Comparison of ENCODE assay signal across 18 cellular contexts in the genomic region with DNA sequence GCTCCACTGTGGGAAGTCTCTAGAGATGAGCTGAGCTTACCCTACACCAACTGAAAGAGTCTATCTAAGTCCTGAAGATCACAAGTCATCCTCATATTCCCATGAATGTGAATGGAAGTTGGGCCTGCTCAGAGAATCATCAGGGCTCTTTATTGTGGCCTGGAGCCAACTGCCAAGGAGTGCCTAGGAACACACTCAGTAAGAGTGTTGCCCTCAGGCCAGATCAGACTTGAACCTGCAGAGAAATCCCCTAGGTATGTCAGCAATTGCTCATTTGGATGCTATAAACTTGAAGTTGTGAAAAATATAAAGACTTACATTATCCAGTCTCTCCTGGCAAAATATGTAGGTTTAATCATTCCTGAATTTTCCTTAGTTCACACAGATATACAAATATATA. TPM values are rescaled to one million over a fixed set of nuclear protein-coding genes. Genes with fewer than 3 reads are reported as not detected.
A peak's percentile ranks its signal among the peaks of the same experiment; 100 is the strongest.
DNase-seq lines count a peak whose midpoint lies in the region; ATAC-seq and TF ChIP-seq lines count a peak whose summit lies in the region.
"Had no signal": no experiment of that assay in that cellular context is flagged by ENCODE, and none has a peak within 500 bp of the region (broad histone marks: within the 10 kb centered on the region; RNA-seq: fewer than 3 reads in every experiment).

No MANE protein-coding gene starts in this region.

- CTCF ChIA-PET in mammary epithelial cell (lab: Charles Lee; ENCODE audit: low non-redundant PET): no interaction called here

- no peaks in the 10 kb centered on the region for H3K9me3 ChIP-seq in mammary epithelial cell (replicated peaks; ENCODE audit: insufficient read depth, low read length)
- H3K9me3 ChIP-seq in trophoblast cell (ENCODE audit: insufficient read depth, low read depth, low read length): peaks cover 2% of the 10 kb centered on the region
- H3K9me3 ChIP-seq: A549 had no signal

- H3K79me2 ChIP-seq in mammary epithelial cell (ENCODE audit: insufficient read depth, low read length) (no peaks in the 10 kb centered on the region), trophoblast cell (ENCODE audit: control insufficient read depth, insufficient read depth, low read length, poor library complexity) (no peaks in the 10 kb centered on the region)

- H3K27me3 ChIP-seq in mammary epithelial cell (ENCODE audit: insufficient read depth, low read length): no peaks in the 10 kb centered on the region
- H3K27me3 ChIP-seq in foreskin keratinocyte: no peaks in the 10 kb centered on the region
- H3K27me3 ChIP-seq in trophoblast cell (ENCODE audit: insufficient read depth, low read length): no peaks in the 10 kb centered on the region

- H3K4ac ChIP-seq in trophoblast cell (ENCODE audit: low read depth, low read length): no peak overlapping the region

- no peak overlapping the region for H2AK5ac ChIP-seq in trophoblast cell (ENCODE audit: low read length)

- no peak overlapping the region for H3K4me2 ChIP-seq in mammary epithelial cell (ENCODE audit: insufficient read depth, low read depth, low read length)
- H3K4me2 ChIP-seq in trophoblast cell (ENCODE audit: low read length): no peak overlapping the region
- H3K4me2 ChIP-seq: A549 had no signal

- DNase-seq in NCI-H226 (peak; percentile 24), mammary epithelial cell (peak; percentile 88), foreskin keratinocyte (peak; percentile 77 to 91), trophoblast cell (peak; percentile 78 to 81), substantia nigra (lab: John Stamatoyannopoulos, UW) (no peak), AG08395 (ENCODE audit: low spot score) (no peak)
- DNase-seq: CD8-positive, alpha-beta T cell; COR-L47; DMS153; DMS79 treated with DMSO at 0.1 percent for 48 hours; EL had no signal

- H3K27ac ChIP-seq in mammary epithelial cell (ENCODE audit: insufficient read depth, low read depth, low read length): peak overlapping the region; percentile 54
- H3K27ac ChIP-seq in foreskin keratinocyte: peak overlapping the region; percentile 74
- H3K27ac ChIP-seq in trophoblast cell (ENCODE audit: low read depth, low read length): no peak overlapping the region
- H3K27ac ChIP-seq in substantia nigra (ENCODE audit: low read depth, low read length, poor library complexity, severe bottlenecking): no peak overlapping the region
- H3K27ac ChIP-seq: A549 had no signal

- H2BK120ac ChIP-seq in trophoblast cell (ENCODE audit: insufficient read depth, low read length, poor library complexity): no peak overlapping the region

- no peak overlapping the region for H4K91ac ChIP-seq in trophoblast cell (ENCODE audit: low read depth, low read length)

- H3K36me3 ChIP-seq in mammary epithelial cell (ENCODE audit: insufficient read depth, low read length) (no peaks in the 10 kb centered on the region), trophoblast cell (ENCODE audit: control insufficient read depth in 1 of 2, insufficient read depth in 2 of 2, low read length in 2 of 2) (no peaks in the 10 kb centered on the region)

- H3K18ac ChIP-seq in trophoblast cell (ENCODE audit: low read length): no peak overlapping the region

- peaks cover 18% of the 10 kb centered on the region for H3K4me1 ChIP-seq in mammary epithelial cell (ENCODE audit: insufficient read depth, low read length)
- peaks cover 32% of the 10 kb centered on the region for H3K4me1 ChIP-seq in foreskin keratinocyte
- H3K4me1 ChIP-seq in trophoblast cell (ENCODE audit: control insufficient read depth in 1 of 2, insufficient read depth in 2 of 2, low read length in 2 of 2): peaks cover 0 to 4% of the 10 kb centered on the region in 2 experiments
- H3K4me1 ChIP-seq: A549 had no signal

- no peak overlapping the region for H4K12ac ChIP-seq in trophoblast cell (ENCODE audit: low read depth, low read length)

- no TSS peak for BruUV-seq in mammary epithelial cell (replicated peaks; lab: Mats Ljungman, UMichigan)

- H3K9ac ChIP-seq in mammary epithelial cell (ENCODE audit: insufficient read depth, low read length) (no peak overlapping the region), trophoblast cell (ENCODE audit: low read length) (no peak overlapping the region)

- ATAC-seq in foreskin keratinocyte (peak; percentile 91), HG03571 (IDR thresholded peaks at IDR 0.05; ENCODE audit: unreplicated experiment) (no peak)
- ATAC-seq: A549; CD8-positive, alpha-beta T cell; HepG2 had no signal

- H4K20me1 ChIP-seq in mammary epithelial cell (ENCODE audit: insufficient read depth, low read length): no peaks in the 10 kb centered on the region

- intact Hi-C loops in mammary epithelial cell (cut with micrococcal nuclease): no loop called here

- H3K4me3 ChIP-seq in mammary epithelial cell (replicated peaks in 1 of 3; ENCODE audit: insufficient read depth in 1 of 3, low read depth in 2 of 3, low read length in 3 of 3) (no peak overlapping the region), trophoblast cell (ENCODE audit: low read depth, low read length) (no peak overlapping the region)
- H3K4me3 ChIP-seq: A549 had no signal

- no peak overlapping the region for H2AFZ ChIP-seq in mammary epithelial cell (ENCODE audit: low read depth, low read length)
- no peak overlapping the region for H2AFZ ChIP-seq in trophoblast cell (ENCODE audit: insufficient read depth, low read length, poor library complexity)

- no peak overlapping the region for H2BK12ac ChIP-seq in trophoblast cell (ENCODE audit: low read length)

- H3K14ac ChIP-seq in trophoblast cell (ENCODE audit: low read length): no peak overlapping the region

- no peak overlapping the region for H3K23ac ChIP-seq in trophoblast cell (ENCODE audit: low read length)

- no peak for TF ChIP-seq CTCF in mammary epithelial cell (conservative IDR thresholded peaks at IDR 0.05 in 1 of 2, IDR thresholded peaks at IDR 0.05 in 1 of 2; ENCODE audit: extremely low read depth in 1 of 2, insufficient read depth in 1 of 2, low read depth in 1 of 2, low read length in 2 of 2)
- TF ChIP-seq CTCF in foreskin keratinocyte (conservative IDR thresholded peaks at IDR 0.05): no peak

- in situ Hi-C loops in mammary epithelial cell (cut with MboI; ENCODE audit: low sequenced_read_pairs in 2 of 2): no loop called here

- H3K79me1 ChIP-seq in trophoblast cell (ENCODE audit: low read length): peaks cover 2% of the 10 kb centered on the region

- dilution Hi-C loops in mammary epithelial cell (cut with HindIII; ENCODE audit: low sequenced_read_pairs): no loop called here

- H4K8ac ChIP-seq in trophoblast cell (ENCODE audit: low read depth, low read length): no peak overlapping the region

- no peak overlapping the region for H2BK5ac ChIP-seq in trophoblast cell (ENCODE audit: low read depth, low read length, poor library complexity)

RNA-seq across cellular contexts. Expression of gene DAOA, which starts 0.6 kb away (rescaled TPM):
- not detected for total RNA-seq in mammary epithelial cell
- polyA plus RNA-seq in mammary epithelial cell: not detected
- polyA minus RNA-seq in mammary epithelial cell: not detected
- not detected in 2 replicates for total RNA-seq in foreskin keratinocyte
- polyA plus RNA-seq in foreskin keratinocyte: not detected in 2 replicates
- not detected in 2 replicates for polyA plus RNA-seq in trophoblast cell (2013)
- total RNA-seq: CD8-positive, alpha-beta T cell; H4; HepG2 had no signal
- polyA plus RNA-seq: A549, AG04450, BJ, CD14-positive monocyte, HepG2 had no signal

Comparison
In these comparisons a context has a peak if more than half of its experiments do, and no peak if none do; other contexts are left out.
1. DNase-seq: peak in NCI-H226 (single experiment), mammary epithelial cell (single experiment), foreskin keratinocyte (2 of 2) and trophoblast cell (2 of 2); none in substantia nigra (0 of 49) and AG08395 (single experiment).
2. H3K27ac ChIP-seq: peak in mammary epithelial cell (single experiment) and foreskin keratinocyte (single experiment); none in trophoblast cell (single experiment) and substantia nigra (single experiment).